Comparison of ENCODE assay signal across 8 cellular contexts in genomic region chr1:72282690-72283203, GRCh38. TPM values are rescaled to one million over a fixed set of nuclear protein-coding genes. Genes with fewer than 3 reads are reported as not detected.
DNase-seq lines count a peak whose midpoint lies in the region; ATAC-seq and TF ChIP-seq lines count a peak whose summit lies in the region.

No MANE protein-coding gene starts in this region.

- no peaks in the 10 kb centered on the region for H3K9me3 ChIP-seq in effector memory CD4-positive, alpha-beta T cell (ENCODE audit: control insufficient read depth, low read length)

- POLR2A ChIA-PET in activated CD4-positive, alpha-beta T cell treated with anti-CD3 and anti-CD28 coated beads, Interleukin-2, amount 10 ng/mL, durations not matched to agents 7 days and 5 days (lab: Charles Lee), result no interaction called here

- WGBS in lower leg skin, 2 donors, result 0 to 2% methylated on average over 38 of the region's 41 CpGs

- H3K27me3 Mint-ChIP-seq in activated CD4-positive, alpha-beta T cell treated with anti-CD3 and anti-CD28 coated beads, Interleukin-2, amount 10 ng/mL, durations not matched to agents 7 days and 5 days, result peaks cover 38% of the 10 kb centered on the region

- H3K36me3 ChIP-seq in effector memory CD4-positive, alpha-beta T cell (ENCODE audit: control insufficient read depth, insufficient read depth, low read length), result no peaks in the 10 kb centered on the region

- TF ChIP-seq CTCF in lower leg skin (IDR thresholded peaks at IDR 0.05), result no peak

- DNase-seq in AML-193 (lab: John Stamatoyannopoulos, UW), result peak; percentile 68 to 77
- peak; percentile 86 for DNase-seq in NCI-H2196 treated with DMSO at 0.1 percent for 48 hours (lab: John Stamatoyannopoulos, UW; ENCODE audit: unreplicated experiment)
- peak; percentile 56 for DNase-seq in activated CD4-positive, alpha-beta T cell treated with anti-CD3 and anti-CD28 coated beads, Interleukin-2, amount 10 ng/mL, durations not matched to agents 7 days and 5 days
- peak in 1 of 3 donors; percentile 14 for DNase-seq in effector memory CD4-positive, alpha-beta T cell
- DNase-seq in lower leg skin (ENCODE audit: low spot score in 2 of 2), result peak; percentile 76 to 96
- peak; percentile 43 for DNase-seq in stimulated activated CD4-positive, alpha-beta T cell treated with anti-CD3 and anti-CD28 coated beads, Interleukin-4, amount 100 ng/mL, for 24 hours

- no peaks in the 10 kb centered on the region for H3K9me3 Mint-ChIP-seq in activated CD4-positive, alpha-beta T cell treated with anti-CD3 and anti-CD28 coated beads, Interleukin-2, amount 10 ng/mL, durations not matched to agents 7 days and 5 days

- no peaks in the 10 kb centered on the region for H3K27me3 ChIP-seq in effector memory CD4-positive, alpha-beta T cell (replicated peaks; ENCODE audit: control insufficient read depth, insufficient read depth, low read length, poor library complexity, severe bottlenecking)

- no peak overlapping the region for H3K27ac Mint-ChIP-seq in activated CD4-positive, alpha-beta T cell treated with anti-CD3 and anti-CD28 coated beads, Interleukin-2, amount 10 ng/mL, durations not matched to agents 7 days and 5 days

- H3K36me3 Mint-ChIP-seq in activated CD4-positive, alpha-beta T cell treated with anti-CD3 and anti-CD28 coated beads, Interleukin-2, amount 10 ng/mL, durations not matched to agents 7 days and 5 days (ENCODE audit: low read depth), result no peaks in the 10 kb centered on the region

- intact Hi-C loops in lower leg skin (cut with DNase I; ENCODE audit: low total_unique reads), result no loop called here

- H3K4me3 ChIP-seq in effector memory CD4-positive, alpha-beta T cell (ENCODE audit: insufficient read depth, low read depth, low read length, poor library complexity, severe bottlenecking), result peak overlapping the region; percentile 69
- H3K4me3 ChIP-seq in lower leg skin (ENCODE audit: low read depth, poor library complexity, severe bottlenecking), result peak overlapping the region; percentile 96

- ATAC-seq in GM19025 (IDR thresholded peaks at IDR 0.05; ENCODE audit: low read depth, unreplicated experiment) (peak; percentile 67), HG03175 (IDR thresholded peaks at IDR 0.05; ENCODE audit: unreplicated experiment) (peak; percentile 82)

- no peak for TF ChIP-seq POLR2A in lower leg skin (IDR thresholded peaks at IDR 0.05)

- no peaks in the 10 kb centered on the region for H3K4me1 ChIP-seq in effector memory CD4-positive, alpha-beta T cell (ENCODE audit: control insufficient read depth, insufficient read depth, low read length, poor library complexity, severe bottlenecking)

- H3K4me1 Mint-ChIP-seq in activated CD4-positive, alpha-beta T cell treated with anti-CD3 and anti-CD28 coated beads, Interleukin-2, amount 10 ng/mL, durations not matched to agents 7 days and 5 days, result peaks cover 14% of the 10 kb centered on the region

- CTCF ChIA-PET in activated CD4-positive, alpha-beta T cell treated with anti-CD3 and anti-CD28 coated beads, Interleukin-2, amount 10 ng/mL, durations not matched to agents 7 days and 5 days (lab: Charles Lee), result no interaction called here

- no peak overlapping the region for H3K27ac ChIP-seq in effector memory CD4-positive, alpha-beta T cell (ENCODE audit: insufficient read depth, low read length, poor library complexity, severe bottlenecking)

- no peak overlapping the region for H3K4me3 Mint-ChIP-seq in activated CD4-positive, alpha-beta T cell treated with anti-CD3 and anti-CD28 coated beads, Interleukin-2, amount 10 ng/mL, durations not matched to agents 7 days and 5 days

RNA-seq across cellular contexts. Expression of gene NEGR1, which starts 0.4 kb away (rescaled TPM):
- total RNA-seq in activated CD4-positive, alpha-beta T cell treated with anti-CD3 and anti-CD28 coated beads, Interleukin-2, amount 10 ng/mL, durations not matched to agents 7 days and 5 days, result not detected
- 10 to 100 TPM in 1 of 4 donors, 1 to 10 TPM in 3; 4.1 to 13.6 (median 6.0) TPM for total RNA-seq in lower leg skin

Comparison
In these comparisons a context has a peak if more than half of its experiments do, and no peak if none do; other contexts are left out.
1. RNA of gene NEGR1, which starts 0.4 kb away (total RNA-seq): 4.1 to 13.6 TPM in lower leg skin; not detected in activated CD4-positive, alpha-beta T cell treated with anti-CD3 and anti-CD28 coated beads, Interleukin-2, amount 10 ng/mL, durations not matched to agents 7 days and 5 days; every median in the first group is over 4 times any median in the second.